ENCODE assay signal across 10 cellular contexts in genomic region chr6:37259191-37259590, GRCh38. TPM values are rescaled to one million over a fixed set of nuclear protein-coding genes. Genes with fewer than 3 reads are reported as not detected.
DNase-seq lines count a peak whose midpoint lies in the region; ATAC-seq and TF ChIP-seq lines count a peak whose summit lies in the region.
"Had no signal": no experiment of that assay in that cellular context is flagged by ENCODE, and none has a peak within 500 bp of the region (broad histone marks: within the 10 kb centered on the region; RNA-seq: fewer than 3 reads in every experiment).

No MANE protein-coding gene starts in this region.

- H3K36me3 ChIP-seq in neural cell (ENCODE audit: insufficient read depth, low read length): no peaks in the 10 kb centered on the region
- H3K36me3 ChIP-seq in vagina: no peaks in the 10 kb centered on the region

- H3K4me1 ChIP-seq in vagina: peaks cover 55% of the 10 kb centered on the region

- no peak overlapping the region for H3K27ac ChIP-seq in neural cell (ENCODE audit: low read length)
- H3K27ac ChIP-seq in vagina: no peak overlapping the region

- no peak for TF ChIP-seq RAD21 in neural cell (conservative IDR thresholded peaks at IDR 0.05)

- H3K27me3 Mint-ChIP-seq in central memory CD8-positive, alpha-beta T cell: no peaks in the 10 kb centered on the region

- H3F3A ChIP-seq in neural cell (ENCODE audit: insufficient read depth, low read length, poor library complexity, severe bottlenecking): no peaks in the 10 kb centered on the region

- peaks cover 8% of the 10 kb centered on the region for H3K36me3 Mint-ChIP-seq in central memory CD8-positive, alpha-beta T cell (ENCODE audit: insufficient read depth)

- H3K4me2 ChIP-seq in neural cell (ENCODE audit: low read length): no peak overlapping the region

- no peaks in the 10 kb centered on the region for H3K9me3 Mint-ChIP-seq in central memory CD8-positive, alpha-beta T cell

- H3K9me2 ChIP-seq in neural cell (ENCODE audit: insufficient read depth, low read length): no peaks in the 10 kb centered on the region

- peak overlapping the region; percentile 95 for H3K27ac Mint-ChIP-seq in central memory CD8-positive, alpha-beta T cell (ENCODE audit: low read depth)

- ATAC-seq in central memory CD8-positive, alpha-beta T cell (replicated peaks; ENCODE audit: extremely low read depth, poor library complexity, severe bottlenecking): peak; percentile 11
- no peak for ATAC-seq in HG02870 (IDR thresholded peaks at IDR 0.05; ENCODE audit: unreplicated experiment)

- intact Hi-C loops in vagina (cut with DNase I): no loop called here

- no peak overlapping the region for H2AFZ ChIP-seq in neural cell (ENCODE audit: low read depth, low read length)

- H4K20me1 ChIP-seq in neural cell (ENCODE audit: insufficient read depth): no peaks in the 10 kb centered on the region

- peaks cover 8% of the 10 kb centered on the region for H3K79me2 ChIP-seq in neural cell (replicated peaks; ENCODE audit: insufficient read depth, low read length)

- no peak for TF ChIP-seq EP300 in neural cell (conservative IDR thresholded peaks at IDR 0.05; ENCODE audit: poor library complexity, severe bottlenecking)

- TF ChIP-seq CTCF in NB4 (IDR thresholded peaks at IDR 0.05; ENCODE audit: low read depth, low read length) (no peak), neural cell (IDR thresholded peaks at IDR 0.05; ENCODE audit: poor library complexity, severe bottlenecking) (no peak), vagina (IDR thresholded peaks at IDR 0.05) (no peak)

- H3K4me3 ChIP-seq in NB4 (ENCODE audit: low read depth, low read length) (peak overlapping the region; percentile 91), neural cell (ENCODE audit: low read length) (peak overlapping the region; percentile 90), vagina (no peak overlapping the region)

- H3K27me3 ChIP-seq in neural cell (ENCODE audit: insufficient read depth, low read depth, low read length) (no peaks in the 10 kb centered on the region), vagina (no peaks in the 10 kb centered on the region)

- TF ChIP-seq POLR2A in NB4 (IDR thresholded peaks at IDR 0.05; ENCODE audit: extremely low read depth, insufficient read length) (no peak), vagina (IDR thresholded peaks at IDR 0.05) (no peak)

- H3K9ac ChIP-seq in neural cell (ENCODE audit: low read length): no peak overlapping the region

- peaks cover 44% of the 10 kb centered on the region for H3K4me1 Mint-ChIP-seq in central memory CD8-positive, alpha-beta T cell

- H3K9me3 ChIP-seq in neural cell (ENCODE audit: low read length) (no peaks in the 10 kb centered on the region), vagina (no peaks in the 10 kb centered on the region)

- peak overlapping the region; percentile 97 for H3K4me3 Mint-ChIP-seq in central memory CD8-positive, alpha-beta T cell

- DNase-seq in ELR (ENCODE audit: low read depth) (peak; percentile 46), NB4 (ENCODE audit: low read depth) (no peak), NCI-H1105 (lab: John Stamatoyannopoulos, UW) (no peak), vagina (ENCODE audit: extremely low spot score in 2 of 2) (no peak), COLO829 (ENCODE audit: low spot score) (no peak)
- DNase-seq in central memory CD8-positive, alpha-beta T cell (ENCODE audit: low spot score in 2 of 2): no peak
- DNase-seq: NCI-H446; stimulated activated CD4-positive, alpha-beta T cell treated with anti-CD3 and anti-CD28 coated beads, Interleukin-2, amount 100 ng/mL, for 48 hours had no signal

TF ChIP-seq in neural cell, 6 proteins besides CTCF, POLR2A, EP300 and RAD21:
- TF ChIP-seq MXI1 (conservative IDR thresholded peaks at IDR 0.05; ENCODE audit: poor library complexity, severe bottlenecking) (no peak), POLR2AphosphoS5 (IDR thresholded peaks at IDR 0.05) (no peak), SMC3 (conservative IDR thresholded peaks at IDR 0.05; ENCODE audit: poor library complexity) (no peak), EZH2 (IDR thresholded peaks at IDR 0.05; ENCODE audit: borderline replicate concordance, insufficient read depth, low read length, poor library complexity, severe bottlenecking) (no peak), REST (IDR thresholded peaks at IDR 0.05; ENCODE audit: borderline replicate concordance) (no peak), TAF1 (IDR thresholded peaks at IDR 0.05; ENCODE audit: low read depth) (no peak)

RNA-seq across cellular contexts. Expression of gene TMEM217, which starts 1.2 kb away (rescaled TPM):
- polyA plus RNA-seq in neural cell: 0.32 TPM in 1 of 2 replicates, not detected in the other
- 0.46 and 0.97 TPM in 2 replicates for polyA minus RNA-seq in neural cell
- not detected for total RNA-seq in vagina

RNA-seq across cellular contexts. Expression of gene TBC1D22B, which starts 1.6 kb away (rescaled TPM):
- polyA plus RNA-seq in neural cell: 9.9 and 10.6 TPM in 2 replicates
- 12.2 and 13.2 TPM in 2 replicates for polyA minus RNA-seq in neural cell
- total RNA-seq in vagina: 12.5 TPM

Comparison
In these comparisons a context has a peak if more than half of its experiments do, and no peak if none do; other contexts are left out.
1. H3K4me3 ChIP-seq: peak in NB4 (single experiment) and neural cell (single experiment); none in vagina (0 of 2).